28 cellular contexts compared by ENCODE assay signal in the genomic region with DNA sequence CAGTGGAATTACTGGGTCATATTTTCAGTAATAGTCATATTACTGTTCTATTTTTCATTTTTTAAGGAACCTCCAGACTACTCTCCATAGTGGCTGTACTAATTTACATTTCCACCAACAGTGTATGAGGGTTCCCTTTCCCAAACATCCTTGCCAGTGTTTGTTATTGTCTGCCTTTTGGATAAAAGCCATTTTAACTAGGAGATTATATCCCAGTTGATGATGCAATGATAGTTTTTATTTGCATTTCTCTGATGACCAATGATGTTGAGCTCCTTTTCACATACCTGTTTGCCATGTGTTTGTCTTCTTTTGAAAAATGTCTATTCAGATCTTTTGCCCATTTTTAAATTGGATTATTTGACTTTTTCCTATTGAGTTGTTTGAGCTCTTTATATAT.
DNase-seq lines count a peak whose midpoint lies in the region; ATAC-seq, FAIRE-seq and TF ChIP-seq lines count a peak whose summit lies in the region.
"Had no signal": no experiment of that assay in that cellular context is flagged by ENCODE, and none has a peak within 500 bp of the region (broad histone marks: within the 10 kb centered on the region; RNA-seq: fewer than 3 reads in every experiment).

No MANE protein-coding gene starts in this region.

- in situ Hi-C loops in mammary epithelial cell (cut with MboI; ENCODE audit: low sequenced_read_pairs in 2 of 2) = no loop called here

- H3K36me3 ChIP-seq in mammary epithelial cell (ENCODE audit: insufficient read depth, low read length) = no peaks in the 10 kb centered on the region
- H3K36me3 ChIP-seq in bronchial epithelial cell (ENCODE audit: control insufficient read depth, insufficient read depth, low read length) = no peaks in the 10 kb centered on the region
- no peaks in the 10 kb centered on the region for H3K36me3 ChIP-seq in liver (ENCODE audit: control insufficient read depth in 4 of 4, insufficient read depth in 3 of 4, low read depth in 1 of 4, low read length in 3 of 4)
- H3K36me3 ChIP-seq: BE2C, BLaER1 had no signal

- H2AFZ ChIP-seq in mammary epithelial cell (ENCODE audit: low read depth, low read length) = no peak overlapping the region

- dilution Hi-C loops in mammary epithelial cell (cut with HindIII; ENCODE audit: low sequenced_read_pairs) = no loop called here

- H3K79me2 ChIP-seq in mammary epithelial cell (ENCODE audit: insufficient read depth, low read length) = no peaks in the 10 kb centered on the region

- no peaks in the 10 kb centered on the region for H3K27me3 ChIP-seq in mammary epithelial cell (ENCODE audit: insufficient read depth, low read length)
- no peaks in the 10 kb centered on the region for H3K27me3 ChIP-seq in bronchial epithelial cell (ENCODE audit: control insufficient read depth, insufficient read depth, low read length)
- no peaks in the 10 kb centered on the region for H3K27me3 ChIP-seq in liver (ENCODE audit: control insufficient read depth in 4 of 4, insufficient read depth in 4 of 4, low read length in 3 of 4)
- H3K27me3 ChIP-seq: BE2C, BLaER1 had no signal

- intact Hi-C loops in MCF 10A (cut with micrococcal nuclease) = no loop called here
- intact Hi-C loops in mammary epithelial cell (cut with micrococcal nuclease) = no loop called here

- no peak overlapping the region for H3K9ac ChIP-seq in mammary epithelial cell (ENCODE audit: insufficient read depth, low read length)
- H3K9ac ChIP-seq in liver (ENCODE audit: low read depth in 1 of 2, low read length in 2 of 2) = no peak overlapping the region
- H3K9ac ChIP-seq: BLaER1 had no signal

- peak; percentile 12 for DNase-seq in MCF 10A (ENCODE audit: unreplicated experiment)
- DNase-seq in mammary epithelial cell = no peak
- DNase-seq in DMS53 treated with DMSO at 0.1 percent for 48 hours (lab: John Stamatoyannopoulos, UW; ENCODE audit: unreplicated experiment) = peak; percentile 5
- peak; percentile 38 for DNase-seq in bronchial epithelial cell (ENCODE audit: low read depth)
- no peak for DNase-seq in stimulated activated naive CD8-positive, alpha-beta T cell treated with anti-CD3 and anti-CD28 coated beads, Interleukin-15, amount 100 ng/mL, for 72 hours
- no peak for DNase-seq in activated CD8-positive, alpha-beta memory T cell treated with anti-CD3 and anti-CD28 coated beads, Interleukin-2, amount 50 U/mL, for 4 hours
- no peak for DNase-seq in T-helper 2 cell
- DNase-seq: 8988T; ACHN; BE2C; C1 segment of cervical spinal cord; CD4-positive, alpha-beta memory T cell; CD4-positive, CD25-positive, alpha-beta regulatory T cell; CD8-positive, alpha-beta memory T cell; COR-L47; DMS 273 treated with DMSO at 0.1 percent for 48 hours; DMS153; DMS79; DND-41; EL; GDM1 had no signal

- H3K4me2 ChIP-seq in mammary epithelial cell (ENCODE audit: insufficient read depth, low read depth, low read length) = no peak overlapping the region
- H3K4me2 ChIP-seq: BLaER1 had no signal

- TF ChIP-seq CTCF in MCF 10A (IDR thresholded peaks at IDR 0.05; ENCODE audit: unreplicated experiment) (no peak), mammary epithelial cell (conservative IDR thresholded peaks at IDR 0.05 in 1 of 2, IDR thresholded peaks at IDR 0.05 in 1 of 2; ENCODE audit: extremely low read depth in 1 of 2, insufficient read depth in 1 of 2, low read depth in 1 of 2, low read length in 2 of 2) (no peak), bronchial epithelial cell (IDR thresholded peaks at IDR 0.05; ENCODE audit: insufficient read depth, low read length, severe bottlenecking) (no peak), liver (IDR thresholded peaks at IDR 0.05; ENCODE audit: low read depth, low read length, missing input control) (no peak)

- CTCF ChIA-PET in MCF 10A (lab: Yijun Ruan, JAX) = interaction anchor here (0.6 kb wide), 1 partner anchor 1321 kb away, joined by 4 read pairs; no protein-coding TSS in a partner anchor
- CTCF ChIA-PET in mammary epithelial cell (lab: Charles Lee; ENCODE audit: low non-redundant PET) = no interaction called here

- no peak overlapping the region for H3K27ac Mint-ChIP-seq in MCF 10A (ENCODE audit: low read depth, unreplicated experiment)
- H3K27ac Mint-ChIP-seq in stimulated activated naive CD8-positive, alpha-beta T cell treated with anti-CD3 and anti-CD28 coated beads, Interleukin-15, amount 100 ng/mL, for 72 hours = no peak overlapping the region
- H3K27ac Mint-ChIP-seq: CD14-positive monocyte; CD4-positive, alpha-beta memory T cell; CD4-positive, CD25-positive, alpha-beta regulatory T cell; CD8-positive, alpha-beta memory T cell had no signal

- no peaks in the 10 kb centered on the region for H3K27me3 Mint-ChIP-seq in MCF 10A (ENCODE audit: insufficient read depth, unreplicated experiment)
- no peaks in the 10 kb centered on the region for H3K27me3 Mint-ChIP-seq in stimulated activated naive CD8-positive, alpha-beta T cell treated with anti-CD3 and anti-CD28 coated beads, Interleukin-15, amount 100 ng/mL, for 72 hours
- H3K27me3 Mint-ChIP-seq: CD4-positive, CD25-positive, alpha-beta regulatory T cell; CD8-positive, alpha-beta memory T cell had no signal

- H3K4me1 ChIP-seq in mammary epithelial cell (ENCODE audit: insufficient read depth, low read length) (no peaks in the 10 kb centered on the region), liver (ENCODE audit: control insufficient read depth in 4 of 4, insufficient read depth in 4 of 4, low read length in 3 of 4) (no peaks in the 10 kb centered on the region)
- H3K4me1 ChIP-seq: BE2C, BLaER1 had no signal

- POLR2A ChIA-PET in MCF 10A (lab: Yijun Ruan, JAX) = no interaction called here

- no peak overlapping the region for H3K4me3 Mint-ChIP-seq in MCF 10A (ENCODE audit: unreplicated experiment)
- no peak overlapping the region for H3K4me3 Mint-ChIP-seq in stimulated activated naive CD8-positive, alpha-beta T cell treated with anti-CD3 and anti-CD28 coated beads, Interleukin-15, amount 100 ng/mL, for 72 hours
- H3K4me3 Mint-ChIP-seq: CD14-positive monocyte; CD4-positive, alpha-beta memory T cell; CD4-positive, CD25-positive, alpha-beta regulatory T cell; CD8-positive, alpha-beta memory T cell had no signal

- H3K27ac ChIP-seq in mammary epithelial cell (ENCODE audit: insufficient read depth, low read depth, low read length) (no peak overlapping the region), liver (ENCODE audit: low read depth in 1 of 2, low read length in 2 of 2) (no peak overlapping the region)
- H3K27ac ChIP-seq: BLaER1 had no signal

- TF ChIP-seq RAD21 in liver (IDR thresholded peaks at IDR 0.05) = no peak

- H3K4me1 Mint-ChIP-seq in MCF 10A (ENCODE audit: insufficient read depth, unreplicated experiment) = no peaks in the 10 kb centered on the region
- peaks cover 8% of the 10 kb centered on the region for H3K4me1 Mint-ChIP-seq in stimulated activated naive CD8-positive, alpha-beta T cell treated with anti-CD3 and anti-CD28 coated beads, Interleukin-15, amount 100 ng/mL, for 72 hours
- H3K4me1 Mint-ChIP-seq: CD14-positive monocyte had no signal

- H3K9me3 Mint-ChIP-seq in MCF 10A (ENCODE audit: unreplicated experiment) = peaks cover 7% of the 10 kb centered on the region
- peaks cover 9 to 16% of the 10 kb centered on the region in 2 donors for H3K9me3 Mint-ChIP-seq in stimulated activated naive CD8-positive, alpha-beta T cell treated with anti-CD3 and anti-CD28 coated beads, Interleukin-15, amount 100 ng/mL, for 72 hours

- BruUV-seq in MCF 10A (replicated peaks; lab: Mats Ljungman, UMichigan) (no TSS peak), mammary epithelial cell (replicated peaks; lab: Mats Ljungman, UMichigan) (no TSS peak)

- no peaks in the 10 kb centered on the region for H3K36me3 Mint-ChIP-seq in MCF 10A (ENCODE audit: insufficient read depth, unreplicated experiment)
- H3K36me3 Mint-ChIP-seq: CD14-positive monocyte; CD4-positive, CD25-positive, alpha-beta regulatory T cell; CD8-positive, alpha-beta memory T cell had no signal

- no peak for ATAC-seq in stimulated activated naive CD8-positive, alpha-beta T cell treated with anti-CD3 and anti-CD28 coated beads, Interleukin-15, amount 100 ng/mL, for 72 hours
- ATAC-seq: GM12878 had no signal

- H3K9me3 ChIP-seq in mammary epithelial cell (replicated peaks; ENCODE audit: insufficient read depth, low read length) (no peaks in the 10 kb centered on the region), liver (ENCODE audit: control insufficient read depth in 4 of 4, low read length in 3 of 4) (no peaks in the 10 kb centered on the region)
- H3K9me3 ChIP-seq: BE2C had no signal

- H3K4me3 ChIP-seq in mammary epithelial cell (replicated peaks in 1 of 3; ENCODE audit: insufficient read depth in 1 of 3, low read depth in 2 of 3, low read length in 3 of 3) (no peak overlapping the region), bronchial epithelial cell (ENCODE audit: low read depth, low read length) (no peak overlapping the region), liver (ENCODE audit: low read depth in 1 of 3, low read length in 3 of 3) (no peak overlapping the region)
- H3K4me3 ChIP-seq: BLaER1, GM12878 had no signal

- no peaks in the 10 kb centered on the region for H4K20me1 ChIP-seq in mammary epithelial cell (ENCODE audit: insufficient read depth, low read length)
- H4K20me1 ChIP-seq: BLaER1 had no signal

- no peak for FAIRE-seq in bronchial epithelial cell (lab: Jason Lieb, UNC)
- FAIRE-seq: A204.1, GM12878, GM12892, GM18507 had no signal

TF ChIP-seq in liver, 16 proteins besides CTCF, POLR2A, EP300 and RAD21:
- TF ChIP-seq HNF4A (conservative IDR thresholded peaks at IDR 0.05) (no peak), ATF3 (IDR thresholded peaks at IDR 0.05) (peak; percentile 66), FOXA1 (IDR thresholded peaks at IDR 0.05) (no peak), YY1 (IDR thresholded peaks at IDR 0.05) (no peak)

Comparison
In these comparisons a context has a peak if more than half of its experiments do, and no peak if none do; other contexts are left out.
1. DNase-seq: peak in MCF 10A (single experiment), DMS53 treated with DMSO at 0.1 percent for 48 hours (single experiment) and bronchial epithelial cell (single experiment); none in mammary epithelial cell (single experiment), stimulated activated naive CD8-positive, alpha-beta T cell treated with anti-CD3 and anti-CD28 coated beads, Interleukin-15, amount 100 ng/mL, for 72 hours (0 of 2), activated CD8-positive, alpha-beta memory T cell treated with anti-CD3 and anti-CD28 coated beads, Interleukin-2, amount 50 U/mL, for 4 hours (single experiment) and T-helper 2 cell (0 of 5).